ENCODE assay signal across 13 cellular contexts in genomic region chr1:212819704-212820103, GRCh38. TPM values are rescaled to one million over a fixed set of nuclear protein-coding genes. Genes with fewer than 3 reads are reported as not detected.
DNase-seq lines count a peak whose midpoint lies in the region; ATAC-seq and TF ChIP-seq lines count a peak whose summit lies in the region.
"Had no signal": no experiment of that assay in that cellular context is flagged by ENCODE, and none has a peak within 500 bp of the region (broad histone marks: within the 10 kb centered on the region; RNA-seq: fewer than 3 reads in every experiment).

No MANE protein-coding gene starts in this region.

- no peaks in the 10 kb centered on the region for H3K4me1 ChIP-seq in esophagus muscularis mucosa

- TF ChIP-seq EP300 in esophagus muscularis mucosa (IDR thresholded peaks at IDR 0.05), result no peak

- H3K36me3 Mint-ChIP-seq in memory B cell, result peaks cover 7% of the 10 kb centered on the region

- intact Hi-C loops in esophagus muscularis mucosa (cut with DNase I), result no loop called here

- no peak for TF ChIP-seq CTCF in esophagus muscularis mucosa (IDR thresholded peaks at IDR 0.05)

- H3K27me3 Mint-ChIP-seq in memory B cell, result no peaks in the 10 kb centered on the region
- H3K27me3 Mint-ChIP-seq: central memory CD8-positive, alpha-beta T cell had no signal

- 52% methylated on average over 5 of the region's 5 CpGs for WGBS in esophagus muscularis mucosa

- DNase-seq in KG1 (lab: John Stamatoyannopoulos, UW), result peak; percentile 44
- DNase-seq in memory B cell (ENCODE audit: low spot score in 2 of 2), result no peak
- no peak for DNase-seq in esophagus muscularis mucosa (ENCODE audit: extremely low spot score)
- DNase-seq in pons (ENCODE audit: low spot score), result no peak
- no peak for DNase-seq in NCI-H526 (lab: John Stamatoyannopoulos, UW)
- DNase-seq: DMS153, NCI-H1436, nucleus accumbens had no signal

- no peak overlapping the region for H3K27ac ChIP-seq in esophagus muscularis mucosa (replicated peaks in 1 of 4)

- ATAC-seq in GM18520 (IDR thresholded peaks at IDR 0.05; ENCODE audit: unreplicated experiment) (peak; percentile 49), HG02610 (IDR thresholded peaks at IDR 0.05; ENCODE audit: unreplicated experiment) (peak; percentile 90), memory B cell (ENCODE audit: low read depth) (peak; percentile 46), GM21515 (IDR thresholded peaks at IDR 0.05; ENCODE audit: unreplicated experiment) (no peak)

- peaks cover 11% of the 10 kb centered on the region for H3K4me1 Mint-ChIP-seq in memory B cell
- H3K4me1 Mint-ChIP-seq: central memory CD8-positive, alpha-beta T cell had no signal

- H3K4me3 Mint-ChIP-seq in memory B cell, result peak overlapping the region; percentile 58
- H3K4me3 Mint-ChIP-seq: central memory CD8-positive, alpha-beta T cell had no signal

- no peak for TF ChIP-seq POLR2A in esophagus muscularis mucosa (IDR thresholded peaks at IDR 0.05; ENCODE audit: low read depth)

- H3K9me3 ChIP-seq in esophagus muscularis mucosa, result no peaks in the 10 kb centered on the region
- H3K9me3 ChIP-seq: HAP-1 had no signal

- no peaks in the 10 kb centered on the region for H3K27me3 ChIP-seq in esophagus muscularis mucosa

- H3K4me3 ChIP-seq in esophagus muscularis mucosa, result no peak overlapping the region
- H3K4me3 ChIP-seq: HAP-1 had no signal

- H3K36me3 ChIP-seq in esophagus muscularis mucosa, result peaks cover 0 to under 1% (median 0%) of the 10 kb centered on the region in 4 donors
- H3K36me3 ChIP-seq: HAP-1 had no signal

- H3K9me3 Mint-ChIP-seq in memory B cell, result peaks cover 2% of the 10 kb centered on the region

- H3K27ac Mint-ChIP-seq in memory B cell, result peak overlapping the region; percentile 26

RNA-seq across cellular contexts. Expression of gene SPATA45, which starts 27.7 kb away (rescaled TPM):
- total RNA-seq in esophagus muscularis mucosa, result not detected

RNA-seq across cellular contexts. Expression of gene TATDN3, which starts 28.0 kb away (rescaled TPM):
- 10 to 100 TPM in 3 of 4 donors, 1 to 10 TPM in 1; 9.9 to 14.1 (median 12.6) TPM for total RNA-seq in esophagus muscularis mucosa

RNA-seq across cellular contexts. Expression of gene NSL1, which starts 28.1 kb away (rescaled TPM):
- total RNA-seq in esophagus muscularis mucosa, result 10 to 100 TPM; 20.0 to 42.0 (median 30.8) TPM

RNA-seq across cellular contexts. Expression of gene FLVCR1, which starts 38.4 kb away (rescaled TPM):
- 1 to 10 TPM; 3.1 to 4.3 (median 3.7) TPM for total RNA-seq in esophagus muscularis mucosa
